ENCODE assay signal across 1 cellular context in genomic region chr10:103688451-103688850, GRCh38.
TF ChIP-seq lines count a peak whose summit lies in the region.

No MANE protein-coding gene starts in this region.

TF ChIP-seq in H1, 55 proteins besides CTCF, POLR2A, EP300 and RAD21:
- no peak for TF ChIP-seq TAF1 (IDR thresholded peaks at IDR 0.05; ENCODE audit: low read depth, low read length)
- TF ChIP-seq ATF2 (IDR thresholded peaks at IDR 0.05; ENCODE audit: low read length) = no peak
- no peak for TF ChIP-seq SP1 (IDR thresholded peaks at IDR 0.05; ENCODE audit: low read depth, low read length)
- TF ChIP-seq HDAC6 (IDR thresholded peaks at IDR 0.05; ENCODE audit: low read depth, low read length) = no peak
- TF ChIP-seq CREB1 (IDR thresholded peaks at IDR 0.05) = no peak
- no peak for TF ChIP-seq POLR2AphosphoS5 (IDR thresholded peaks at IDR 0.05; ENCODE audit: low read depth, low read length)
